Comparison of ENCODE assay signal across 1 cellular context in the genomic region with DNA sequence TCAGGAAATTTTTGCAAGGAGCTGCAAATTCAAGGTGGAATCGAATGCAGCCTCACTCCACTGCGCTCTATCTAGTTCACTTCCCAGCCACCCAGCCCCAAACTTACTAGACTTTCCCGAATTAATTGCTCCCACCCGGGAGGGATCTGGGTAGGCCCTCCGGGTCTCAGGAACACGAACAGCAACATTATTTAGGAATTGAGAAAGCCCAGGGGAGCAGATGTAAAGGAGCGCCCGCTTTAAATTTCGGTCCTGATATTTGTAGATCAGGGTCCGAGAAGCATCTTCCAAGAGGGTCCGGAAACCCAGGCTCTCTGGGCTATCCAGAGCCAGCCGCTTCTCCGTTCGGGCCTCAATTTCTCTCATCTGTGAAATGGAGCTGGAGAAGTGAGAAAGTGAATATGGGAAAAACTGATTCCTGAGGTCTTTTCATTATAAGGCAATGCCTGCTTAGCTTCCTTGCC.
A peak's percentile ranks its signal among the peaks of the same experiment; 100 is the strongest.
TF ChIP-seq lines count a peak whose summit lies in the region.

No MANE protein-coding gene starts in this region.

TF ChIP-seq in K562, 482 proteins besides CTCF, POLR2A, EP300 and RAD21 (continues in another document):
- peak in 1 of 2 experiments; percentile 57; a peak in 1 of 4 replicates for TF ChIP-seq HDAC1 (IDR thresholded peaks at IDR 0.05)
- peak; percentile 23 for TF ChIP-seq BRD9 (IDR thresholded peaks at IDR 0.05; ENCODE audit: low read depth, partially characterized antibody)
- peak; percentile 34; the same call in 1 of the 2 replicates for TF ChIP-seq TCF7 (IDR thresholded peaks at IDR 0.05; ENCODE audit: borderline replicate concordance)
- peak; percentile 59; the same call in 1 of the 2 replicates for TF ChIP-seq MIER1 (IDR thresholded peaks at IDR 0.05; ENCODE audit: low read depth)
- TF ChIP-seq BCOR (IDR thresholded peaks at IDR 0.05), result peak; percentile 78; the same call in 1 of the 2 replicates
- peak in 1 of 2 experiments; percentile 29; a peak in 2 of 4 replicates for TF ChIP-seq ARNT (IDR thresholded peaks at IDR 0.05)
- TF ChIP-seq DDX20 (tag; IDR thresholded peaks at IDR 0.05; ENCODE audit: low read depth), result 0 out of 2 replicates have a peak, but pooled peaks have one; percentile 41
- peak; percentile 84 for TF ChIP-seq CHD1 (IDR thresholded peaks at IDR 0.05; ENCODE audit: low read length)
- TF ChIP-seq SAFB2 (IDR thresholded peaks at IDR 0.05; ENCODE audit: borderline replicate concordance, low read depth, low read length, severe bottlenecking), result no peak
- TF ChIP-seq, protein P1, sequence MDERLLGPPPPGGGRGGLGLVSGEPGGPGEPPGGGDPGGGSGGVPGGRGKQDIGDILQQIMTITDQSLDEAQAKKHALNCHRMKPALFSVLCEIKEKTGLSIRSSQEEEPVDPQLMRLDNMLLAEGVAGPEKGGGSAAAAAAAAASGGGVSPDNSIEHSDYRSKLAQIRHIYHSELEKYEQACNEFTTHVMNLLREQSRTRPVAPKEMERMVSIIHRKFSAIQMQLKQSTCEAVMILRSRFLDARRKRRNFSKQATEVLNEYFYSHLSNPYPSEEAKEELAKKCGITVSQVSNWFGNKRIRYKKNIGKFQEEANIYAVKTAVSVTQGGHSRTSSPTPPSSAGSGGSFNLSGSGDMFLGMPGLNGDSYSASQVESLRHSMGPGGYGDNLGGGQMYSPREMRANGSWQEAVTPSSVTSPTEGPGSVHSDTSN (CRISPR knock-in tag; IDR thresholded peaks at IDR 0.05; ENCODE audit: low read depth), result no peak
- TF ChIP-seq, protein P1 (tag; conservative IDR thresholded peaks at IDR 0.05; ENCODE audit: low read depth), result no peak
- TF ChIP-seq BRD4 (IDR thresholded peaks at IDR 0.05), result no peak
- peak; percentile 87; the same call in 1 of the 2 replicates for TF ChIP-seq ADNP (tag; IDR thresholded peaks at IDR 0.05)
- TF ChIP-seq, protein P2, sequence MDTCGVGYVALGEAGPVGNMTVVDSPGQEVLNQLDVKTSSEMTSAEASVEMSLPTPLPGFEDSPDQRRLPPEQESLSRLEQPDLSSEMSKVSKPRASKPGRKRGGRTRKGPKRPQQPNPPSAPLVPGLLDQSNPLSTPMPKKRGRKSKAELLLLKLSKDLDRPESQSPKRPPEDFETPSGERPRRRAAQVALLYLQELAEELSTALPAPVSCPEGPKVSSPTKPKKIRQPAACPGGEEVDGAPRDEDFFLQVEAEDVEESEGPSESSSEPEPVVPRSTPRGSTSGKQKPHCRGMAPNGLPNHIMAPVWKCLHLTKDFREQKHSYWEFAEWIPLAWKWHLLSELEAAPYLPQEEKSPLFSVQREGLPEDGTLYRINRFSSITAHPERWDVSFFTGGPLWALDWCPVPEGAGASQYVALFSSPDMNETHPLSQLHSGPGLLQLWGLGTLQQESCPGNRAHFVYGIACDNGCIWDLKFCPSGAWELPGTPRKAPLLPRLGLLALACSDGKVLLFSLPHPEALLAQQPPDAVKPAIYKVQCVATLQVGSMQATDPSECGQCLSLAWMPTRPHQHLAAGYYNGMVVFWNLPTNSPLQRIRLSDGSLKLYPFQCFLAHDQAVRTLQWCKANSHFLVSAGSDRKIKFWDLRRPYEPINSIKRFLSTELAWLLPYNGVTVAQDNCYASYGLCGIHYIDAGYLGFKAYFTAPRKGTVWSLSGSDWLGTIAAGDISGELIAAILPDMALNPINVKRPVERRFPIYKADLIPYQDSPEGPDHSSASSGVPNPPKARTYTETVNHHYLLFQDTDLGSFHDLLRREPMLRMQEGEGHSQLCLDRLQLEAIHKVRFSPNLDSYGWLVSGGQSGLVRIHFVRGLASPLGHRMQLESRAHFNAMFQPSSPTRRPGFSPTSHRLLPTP (IDR thresholded peaks at IDR 0.05; ENCODE audit: borderline replicate concordance, extremely low read depth, insufficient read length), result no peak
- TF ChIP-seq, protein P3, sequence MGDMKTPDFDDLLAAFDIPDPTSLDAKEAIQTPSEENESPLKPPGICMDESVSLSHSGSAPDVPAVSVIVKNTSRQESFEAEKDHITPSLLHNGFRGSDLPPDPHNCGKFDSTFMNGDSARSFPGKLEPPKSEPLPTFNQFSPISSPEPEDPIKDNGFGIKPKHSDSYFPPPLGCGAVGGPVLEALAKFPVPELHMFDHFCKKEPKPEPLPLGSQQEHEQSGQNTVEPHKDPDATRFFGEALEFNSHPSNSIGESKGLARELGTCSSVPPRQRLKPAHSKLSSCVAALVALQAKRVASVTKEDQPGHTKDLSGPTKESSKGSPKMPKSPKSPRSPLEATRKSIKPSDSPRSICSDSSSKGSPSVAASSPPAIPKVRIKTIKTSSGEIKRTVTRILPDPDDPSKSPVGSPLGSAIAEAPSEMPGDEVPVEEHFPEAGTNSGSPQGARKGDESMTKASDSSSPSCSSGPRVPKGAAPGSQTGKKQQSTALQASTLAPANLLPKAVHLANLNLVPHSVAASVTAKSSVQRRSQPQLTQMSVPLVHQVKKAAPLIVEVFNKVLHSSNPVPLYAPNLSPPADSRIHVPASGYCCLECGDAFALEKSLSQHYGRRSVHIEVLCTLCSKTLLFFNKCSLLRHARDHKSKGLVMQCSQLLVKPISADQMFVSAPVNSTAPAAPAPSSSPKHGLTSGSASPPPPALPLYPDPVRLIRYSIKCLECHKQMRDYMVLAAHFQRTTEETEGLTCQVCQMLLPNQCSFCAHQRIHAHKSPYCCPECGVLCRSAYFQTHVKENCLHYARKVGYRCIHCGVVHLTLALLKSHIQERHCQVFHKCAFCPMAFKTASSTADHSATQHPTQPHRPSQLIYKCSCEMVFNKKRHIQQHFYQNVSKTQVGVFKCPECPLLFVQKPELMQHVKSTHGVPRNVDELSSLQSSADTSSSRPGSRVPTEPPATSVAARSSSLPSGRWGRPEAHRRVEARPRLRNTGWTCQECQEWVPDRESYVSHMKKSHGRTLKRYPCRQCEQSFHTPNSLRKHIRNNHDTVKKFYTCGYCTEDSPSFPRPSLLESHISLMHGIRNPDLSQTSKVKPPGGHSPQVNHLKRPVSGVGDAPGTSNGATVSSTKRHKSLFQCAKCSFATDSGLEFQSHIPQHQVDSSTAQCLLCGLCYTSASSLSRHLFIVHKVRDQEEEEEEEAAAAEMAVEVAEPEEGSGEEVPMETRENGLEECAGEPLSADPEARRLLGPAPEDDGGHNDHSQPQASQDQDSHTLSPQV (IDR thresholded peaks at IDR 0.05), result 0 out of 2 replicates have a peak, but pooled peaks have one; percentile 11
- TF ChIP-seq PHF8 (IDR thresholded peaks at IDR 0.05; ENCODE audit: borderline replicate concordance, low read length), result no peak
- TF ChIP-seq POLR3G (IDR thresholded peaks at IDR 0.05; ENCODE audit: extremely low read depth, insufficient read length, insufficient replicate concordance), result no peak
- peak in 1 of 2 experiments; percentile 28; a peak in 1 of 4 replicates for TF ChIP-seq RCOR1 (IDR thresholded peaks at IDR 0.05; ENCODE audit: borderline replicate concordance in 1 of 2, low read depth in 2 of 2, low read length in 2 of 2)
- TF ChIP-seq, protein P4, sequence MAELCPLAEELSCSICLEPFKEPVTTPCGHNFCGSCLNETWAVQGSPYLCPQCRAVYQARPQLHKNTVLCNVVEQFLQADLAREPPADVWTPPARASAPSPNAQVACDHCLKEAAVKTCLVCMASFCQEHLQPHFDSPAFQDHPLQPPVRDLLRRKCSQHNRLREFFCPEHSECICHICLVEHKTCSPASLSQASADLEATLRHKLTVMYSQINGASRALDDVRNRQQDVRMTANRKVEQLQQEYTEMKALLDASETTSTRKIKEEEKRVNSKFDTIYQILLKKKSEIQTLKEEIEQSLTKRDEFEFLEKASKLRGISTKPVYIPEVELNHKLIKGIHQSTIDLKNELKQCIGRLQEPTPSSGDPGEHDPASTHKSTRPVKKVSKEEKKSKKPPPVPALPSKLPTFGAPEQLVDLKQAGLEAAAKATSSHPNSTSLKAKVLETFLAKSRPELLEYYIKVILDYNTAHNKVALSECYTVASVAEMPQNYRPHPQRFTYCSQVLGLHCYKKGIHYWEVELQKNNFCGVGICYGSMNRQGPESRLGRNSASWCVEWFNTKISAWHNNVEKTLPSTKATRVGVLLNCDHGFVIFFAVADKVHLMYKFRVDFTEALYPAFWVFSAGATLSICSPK (IDR thresholded peaks at IDR 0.05; ENCODE audit: borderline replicate concordance), result peak; percentile 24; the same call in 1 of the 2 replicates
- peak; percentile 12; the same call in 1 of the 2 replicates for TF ChIP-seq XRCC5 (IDR thresholded peaks at IDR 0.05; ENCODE audit: low read depth, low read length)
- TF ChIP-seq, protein P5, sequence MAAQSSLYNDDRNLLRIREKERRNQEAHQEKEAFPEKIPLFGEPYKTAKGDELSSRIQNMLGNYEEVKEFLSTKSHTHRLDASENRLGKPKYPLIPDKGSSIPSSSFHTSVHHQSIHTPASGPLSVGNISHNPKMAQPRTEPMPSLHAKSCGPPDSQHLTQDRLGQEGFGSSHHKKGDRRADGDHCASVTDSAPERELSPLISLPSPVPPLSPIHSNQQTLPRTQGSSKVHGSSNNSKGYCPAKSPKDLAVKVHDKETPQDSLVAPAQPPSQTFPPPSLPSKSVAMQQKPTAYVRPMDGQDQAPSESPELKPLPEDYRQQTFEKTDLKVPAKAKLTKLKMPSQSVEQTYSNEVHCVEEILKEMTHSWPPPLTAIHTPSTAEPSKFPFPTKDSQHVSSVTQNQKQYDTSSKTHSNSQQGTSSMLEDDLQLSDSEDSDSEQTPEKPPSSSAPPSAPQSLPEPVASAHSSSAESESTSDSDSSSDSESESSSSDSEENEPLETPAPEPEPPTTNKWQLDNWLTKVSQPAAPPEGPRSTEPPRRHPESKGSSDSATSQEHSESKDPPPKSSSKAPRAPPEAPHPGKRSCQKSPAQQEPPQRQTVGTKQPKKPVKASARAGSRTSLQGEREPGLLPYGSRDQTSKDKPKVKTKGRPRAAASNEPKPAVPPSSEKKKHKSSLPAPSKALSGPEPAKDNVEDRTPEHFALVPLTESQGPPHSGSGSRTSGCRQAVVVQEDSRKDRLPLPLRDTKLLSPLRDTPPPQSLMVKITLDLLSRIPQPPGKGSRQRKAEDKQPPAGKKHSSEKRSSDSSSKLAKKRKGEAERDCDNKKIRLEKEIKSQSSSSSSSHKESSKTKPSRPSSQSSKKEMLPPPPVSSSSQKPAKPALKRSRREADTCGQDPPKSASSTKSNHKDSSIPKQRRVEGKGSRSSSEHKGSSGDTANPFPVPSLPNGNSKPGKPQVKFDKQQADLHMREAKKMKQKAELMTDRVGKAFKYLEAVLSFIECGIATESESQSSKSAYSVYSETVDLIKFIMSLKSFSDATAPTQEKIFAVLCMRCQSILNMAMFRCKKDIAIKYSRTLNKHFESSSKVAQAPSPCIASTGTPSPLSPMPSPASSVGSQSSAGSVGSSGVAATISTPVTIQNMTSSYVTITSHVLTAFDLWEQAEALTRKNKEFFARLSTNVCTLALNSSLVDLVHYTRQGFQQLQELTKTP (IDR thresholded peaks at IDR 0.05; ENCODE audit: low read depth in 1 of 2, partially characterized antibody in 2 of 2), result peak in 1 of 2 experiments; percentile 56
- TF ChIP-seq, protein P6, sequence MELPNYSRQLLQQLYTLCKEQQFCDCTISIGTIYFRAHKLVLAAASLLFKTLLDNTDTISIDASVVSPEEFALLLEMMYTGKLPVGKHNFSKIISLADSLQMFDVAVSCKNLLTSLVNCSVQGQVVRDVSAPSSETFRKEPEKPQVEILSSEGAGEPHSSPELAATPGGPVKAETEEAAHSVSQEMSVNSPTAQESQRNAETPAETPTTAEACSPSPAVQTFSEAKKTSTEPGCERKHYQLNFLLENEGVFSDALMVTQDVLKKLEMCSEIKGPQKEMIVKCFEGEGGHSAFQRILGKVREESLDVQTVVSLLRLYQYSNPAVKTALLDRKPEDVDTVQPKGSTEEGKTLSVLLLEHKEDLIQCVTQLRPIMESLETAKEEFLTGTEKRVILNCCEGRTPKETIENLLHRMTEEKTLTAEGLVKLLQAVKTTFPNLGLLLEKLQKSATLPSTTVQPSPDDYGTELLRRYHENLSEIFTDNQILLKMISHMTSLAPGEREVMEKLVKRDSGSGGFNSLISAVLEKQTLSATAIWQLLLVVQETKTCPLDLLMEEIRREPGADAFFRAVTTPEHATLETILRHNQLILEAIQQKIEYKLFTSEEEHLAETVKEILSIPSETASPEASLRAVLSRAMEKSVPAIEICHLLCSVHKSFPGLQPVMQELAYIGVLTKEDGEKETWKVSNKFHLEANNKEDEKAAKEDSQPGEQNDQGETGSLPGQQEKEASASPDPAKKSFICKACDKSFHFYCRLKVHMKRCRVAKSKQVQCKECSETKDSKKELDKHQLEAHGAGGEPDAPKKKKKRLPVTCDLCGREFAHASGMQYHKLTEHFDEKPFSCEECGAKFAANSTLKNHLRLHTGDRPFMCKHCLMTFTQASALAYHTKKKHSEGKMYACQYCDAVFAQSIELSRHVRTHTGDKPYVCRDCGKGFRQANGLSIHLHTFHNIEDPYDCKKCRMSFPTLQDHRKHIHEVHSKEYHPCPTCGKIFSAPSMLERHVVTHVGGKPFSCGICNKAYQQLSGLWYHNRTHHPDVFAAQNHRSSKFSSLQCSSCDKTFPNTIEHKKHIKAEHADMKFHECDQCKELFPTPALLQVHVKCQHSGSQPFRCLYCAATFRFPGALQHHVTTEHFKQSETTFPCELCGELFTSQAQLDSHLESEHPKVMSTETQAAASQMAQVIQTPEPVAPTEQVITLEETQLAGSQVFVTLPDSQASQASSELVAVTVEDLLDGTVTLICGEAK (IDR thresholded peaks at IDR 0.05), result peak; percentile 44; the same call in 1 of the 2 replicates
- TF ChIP-seq, protein P6 (CRISPR knock-in tag; IDR thresholded peaks at IDR 0.05), result no peak
